ENCODE assay signal across 22 cellular contexts in the genomic region with DNA sequence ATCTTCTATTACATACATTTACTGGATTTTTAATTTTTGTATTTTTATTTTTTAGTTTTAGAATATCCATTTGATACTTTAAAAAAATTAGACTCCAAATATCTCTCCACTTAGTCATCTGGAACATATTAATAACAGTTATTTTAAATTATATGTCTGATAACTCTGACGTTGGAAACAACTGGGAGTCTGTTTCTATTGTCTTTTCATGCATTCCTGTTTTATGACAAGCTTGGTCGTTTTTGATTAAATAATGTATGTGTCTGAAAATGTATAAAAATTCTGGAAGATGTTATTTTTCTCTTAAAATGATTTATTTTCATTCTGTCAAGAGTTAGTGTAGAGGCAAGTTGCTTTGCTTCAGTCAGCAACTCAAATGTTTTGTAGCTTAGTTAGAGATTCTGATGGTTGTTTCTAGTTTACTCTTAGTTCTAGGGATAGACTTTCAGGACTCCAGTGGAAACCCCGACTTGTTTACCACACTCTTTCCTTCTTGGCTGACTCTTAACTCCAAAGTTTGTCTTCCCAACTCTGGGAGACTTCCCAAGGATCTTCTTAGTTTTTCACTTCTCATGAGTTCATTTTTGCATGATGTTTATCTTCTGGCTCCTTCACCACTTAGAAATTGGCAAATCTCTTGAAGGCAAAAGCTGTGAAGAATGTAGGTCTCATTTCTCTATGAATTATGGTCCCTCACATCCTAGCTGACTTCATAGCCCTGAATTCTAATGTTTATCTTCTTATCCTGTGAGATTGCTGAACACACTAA.
A peak's percentile ranks its signal among the peaks of the same experiment; 100 is the strongest.
DNase-seq lines count a peak whose midpoint lies in the region; TF ChIP-seq lines count a peak whose summit lies in the region.
"Had no signal": no experiment of that assay in that cellular context is flagged by ENCODE, and none has a peak within 500 bp of the region (broad histone marks: within the 10 kb centered on the region; RNA-seq: fewer than 3 reads in every experiment).

No MANE protein-coding gene starts in this region.

- no peak overlapping the region for H3K4me3 Mint-ChIP-seq in nephron progenitor cell
- no peak overlapping the region for H3K4me3 Mint-ChIP-seq in MCF 10A (ENCODE audit: unreplicated experiment)
- H3K4me3 Mint-ChIP-seq: activated naive CD8-positive, alpha-beta T cell treated with anti-CD3 and anti-CD28 coated beads, Interleukin-2, amount 50 U/mL, for 24 hours; endodermal cell; nephron had no signal

- H3K27me3 ChIP-seq in skeletal muscle satellite cell (ENCODE audit: control insufficient read depth, insufficient read depth, low read length) = no peaks in the 10 kb centered on the region

- H3K36me3 Mint-ChIP-seq in nephron progenitor cell (ENCODE audit: low read depth) = no peaks in the 10 kb centered on the region
- no peaks in the 10 kb centered on the region for H3K36me3 Mint-ChIP-seq in MCF 10A (ENCODE audit: insufficient read depth, unreplicated experiment)

- H3K27me3 Mint-ChIP-seq in nephron progenitor cell (ENCODE audit: low read depth, poor library complexity) = no peaks in the 10 kb centered on the region
- peaks cover 79% of the 10 kb centered on the region for H3K27me3 Mint-ChIP-seq in MCF 10A (ENCODE audit: insufficient read depth, unreplicated experiment)

- no peak overlapping the region for H3K4me3 ChIP-seq in AG10803 (ENCODE audit: low read length)
- peak overlapping the region; percentile 2; the same call in 1 of the 2 replicates for H3K4me3 ChIP-seq in SK-N-MC
- no peak overlapping the region for H3K4me3 ChIP-seq in fibroblast of villous mesenchyme (ENCODE audit: low read depth, low read length)
- H3K4me3 ChIP-seq in skeletal muscle satellite cell (ENCODE audit: low read length) = no peak overlapping the region
- H3K4me3 ChIP-seq: psoas muscle had no signal

- H3K9me3 Mint-ChIP-seq in nephron progenitor cell = no peaks in the 10 kb centered on the region
- no peaks in the 10 kb centered on the region for H3K9me3 Mint-ChIP-seq in MCF 10A (ENCODE audit: unreplicated experiment)
- H3K9me3 Mint-ChIP-seq: activated naive CD8-positive, alpha-beta T cell treated with anti-CD3 and anti-CD28 coated beads, Interleukin-2, amount 50 U/mL, for 24 hours; endodermal cell; nephron had no signal

- H3K36me3 ChIP-seq in SK-N-MC (ENCODE audit: insufficient read depth, low read length) (no peaks in the 10 kb centered on the region), skeletal muscle satellite cell (ENCODE audit: insufficient read depth, low read length) (no peaks in the 10 kb centered on the region)

- intact Hi-C loops in MCF 10A (cut with micrococcal nuclease) = no loop called here

- H3K27ac Mint-ChIP-seq in nephron progenitor cell = no peak overlapping the region
- H3K27ac Mint-ChIP-seq in MCF 10A (ENCODE audit: low read depth, unreplicated experiment) = no peak overlapping the region
- H3K27ac Mint-ChIP-seq: activated naive CD8-positive, alpha-beta T cell treated with anti-CD3 and anti-CD28 coated beads, Interleukin-2, amount 50 U/mL, for 24 hours; endodermal cell had no signal

- H3K4me1 ChIP-seq in skeletal muscle satellite cell (ENCODE audit: control insufficient read depth, insufficient read depth, low read length) = peaks cover 13% of the 10 kb centered on the region
- H3K4me1 ChIP-seq: psoas muscle had no signal

- H3K9me3 ChIP-seq in SK-N-MC (ENCODE audit: low read depth, low read length) = no peaks in the 10 kb centered on the region
- H3K9me3 ChIP-seq in skeletal muscle satellite cell (replicated peaks; ENCODE audit: low read length) = no peaks in the 10 kb centered on the region
- H3K9me3 ChIP-seq: psoas muscle had no signal

- no peaks in the 10 kb centered on the region for H3K4me1 Mint-ChIP-seq in nephron progenitor cell
- no peaks in the 10 kb centered on the region for H3K4me1 Mint-ChIP-seq in MCF 10A (ENCODE audit: insufficient read depth, unreplicated experiment)
- H3K4me1 Mint-ChIP-seq: activated naive CD8-positive, alpha-beta T cell treated with anti-CD3 and anti-CD28 coated beads, Interleukin-2, amount 50 U/mL, for 24 hours had no signal

- H3K9ac ChIP-seq in SK-N-MC (ENCODE audit: insufficient read length) (no peak overlapping the region), skeletal muscle satellite cell (ENCODE audit: low read depth, low read length) (no peak overlapping the region)

- CTCF ChIA-PET in MCF 10A (lab: Yijun Ruan, JAX) = interaction anchor here (0.6 to 1.0 kb wide), 2 partner anchors 48 to 583 kb away, joined by 3 read pairs; no protein-coding TSS in a partner anchor

- no TSS peak for BruUV-seq in MCF 10A (replicated peaks; lab: Mats Ljungman, UMichigan)

- POLR2A ChIA-PET in MCF 10A (lab: Yijun Ruan, JAX) = interaction anchor here (0.6 to 0.7 kb wide), 2 partner anchors 16 to 233 kb away, joined by 3 read pairs; no protein-coding TSS in a partner anchor

- DNase-seq in AG10803 (ENCODE audit: low read depth) (peak; percentile 48), SK-N-MC (ENCODE audit: low read depth, low spot score) (no peak), fibroblast of villous mesenchyme (ENCODE audit: low read depth) (peak; percentile 31), nephron progenitor cell (no peak), C1 segment of cervical spinal cord (lab: John Stamatoyannopoulos, UW) (no peak), MCF 10A (ENCODE audit: unreplicated experiment) (no peak)
- DNase-seq in activated CD4-positive, alpha-beta T cell treated with anti-CD3 and anti-CD28 coated beads for 1 hour = no peak
- DNase-seq: activated CD4-positive, alpha-beta T cell treated with anti-CD3 and anti-CD28 coated beads for 48 hours; activated naive CD8-positive, alpha-beta T cell treated with anti-CD3 and anti-CD28 coated beads, Interleukin-2, amount 50 U/mL, for 24 hours; AML-193; DND-41; endodermal cell; foreskin fibroblast; KG1; kidney glomerular epithelial cell; NCI-H2029; NCI-H510A; NK-92 treated with Interleukin-12 subunit alpha and Interleukin-12 subunit beta, amount 100 ng/mL, for 24 hours; psoas muscle; RPMI8226 had no signal

- peak overlapping the region; percentile 3 for H3K4me2 ChIP-seq in skeletal muscle satellite cell (ENCODE audit: low read length)

- TF ChIP-seq CTCF in AG10803 (conservative IDR thresholded peaks at IDR 0.05; ENCODE audit: low read length) (no peak), fibroblast of villous mesenchyme (IDR thresholded peaks at IDR 0.05; ENCODE audit: insufficient read depth, low read depth, low read length) (no peak), nephron progenitor cell (IDR thresholded peaks at IDR 0.05) (no peak), MCF 10A (IDR thresholded peaks at IDR 0.05; ENCODE audit: unreplicated experiment) (no peak)

- peak overlapping the region; percentile 60 for H3K27ac ChIP-seq in SK-N-MC
- H3K27ac ChIP-seq: psoas muscle had no signal

Comparison
In these comparisons a context has a peak if more than half of its experiments do, and no peak if none do; other contexts are left out.
1. DNase-seq: peak in AG10803 (single experiment) and fibroblast of villous mesenchyme (single experiment); none in SK-N-MC (single experiment), nephron progenitor cell (single experiment), activated CD4-positive, alpha-beta T cell treated with anti-CD3 and anti-CD28 coated beads for 1 hour (single experiment), C1 segment of cervical spinal cord (0 of 14) and MCF 10A (single experiment).